9 cellular contexts compared by ENCODE assay signal in genomic region chr3:170419301-170420087, GRCh38. TPM values are rescaled to one million over a fixed set of nuclear protein-coding genes. Genes with fewer than 3 reads are reported as not detected.
DNase-seq lines count a peak whose midpoint lies in the region; ATAC-seq and TF ChIP-seq lines count a peak whose summit lies in the region.
"Had no signal": no experiment of that assay in that cellular context is flagged by ENCODE, and none has a peak within 500 bp of the region (broad histone marks: within the 10 kb centered on the region; RNA-seq: fewer than 3 reads in every experiment).

No MANE protein-coding gene starts in this region.

- H3K4me2 ChIP-seq in neural progenitor cell = peak overlapping the region; percentile 76

- H3K9ac ChIP-seq in neural progenitor cell = no peak overlapping the region

- H3K27ac Mint-ChIP-seq in neural progenitor cell = no peak overlapping the region

- peak overlapping the region; percentile 49 for H3K27ac ChIP-seq in RWPE1
- H3K27ac ChIP-seq in neural progenitor cell = no peak overlapping the region
- H3K27ac ChIP-seq: SJSA1 had no signal

- peaks cover 12% of the 10 kb centered on the region for H3K4me1 ChIP-seq in neural progenitor cell

- no peak for TF ChIP-seq CTCF in BJ (IDR thresholded peaks at IDR 0.05; ENCODE audit: insufficient read depth, low read depth, low read length)
- no peak for TF ChIP-seq CTCF in RWPE1 (conservative IDR thresholded peaks at IDR 0.05; ENCODE audit: low read depth)
- no peak for TF ChIP-seq CTCF in foreskin fibroblast (IDR thresholded peaks at IDR 0.05; ENCODE audit: low read depth, low read length)
- no peak for TF ChIP-seq CTCF in neural progenitor cell (IDR thresholded peaks at IDR 0.05)

- peaks cover 5% of the 10 kb centered on the region for H3K9me3 Mint-ChIP-seq in neural progenitor cell

- CTCF ChIA-PET in BJ (lab: Yijun Ruan, JAX) (interaction anchor here (1.0 to 9.6 kb wide), 4 partner anchors 11 to 393 kb away, joined by 3 to 220 read pairs (median 4); no protein-coding TSS in a partner anchor), RWPE1 (lab: Yijun Ruan, JAX) (interaction anchor here (0.7 to 1.1 kb wide), 3 partner anchors 392 to 1438 kb away, joined by 3 to 4 read pairs (median 4); no protein-coding TSS in a partner anchor)

- peaks cover 2% of the 10 kb centered on the region for H3K36me3 Mint-ChIP-seq in neural progenitor cell

- H3K27me3 ChIP-seq in BJ (ENCODE audit: control insufficient read depth, insufficient read depth, low read length) (no peaks in the 10 kb centered on the region), neural progenitor cell (peaks cover 67% of the 10 kb centered on the region)
- H3K27me3 ChIP-seq: SJSA1 had no signal

- H2AFZ ChIP-seq in neural progenitor cell (replicated peaks) = peak overlapping the region; percentile 66

- H3K79me2 ChIP-seq in neural progenitor cell (ENCODE audit: low read depth) = no peaks in the 10 kb centered on the region

- H3K27me3 Mint-ChIP-seq in neural progenitor cell (ENCODE audit: insufficient read depth, low read depth) = peaks cover 25% of the 10 kb centered on the region

- POLR2A ChIA-PET in BJ (lab: Charles Lee) = no interaction called here
- POLR2A ChIA-PET in RWPE1 (lab: Yijun Ruan, JAX; ENCODE audit: low non-redundant PET) = no interaction called here

- no peak for ATAC-seq in HG02642 (IDR thresholded peaks at IDR 0.05; ENCODE audit: poor library complexity, unreplicated experiment)
- no peak for ATAC-seq in HG03039 (IDR thresholded peaks at IDR 0.05; ENCODE audit: unreplicated experiment)

- H3F3A ChIP-seq in neural progenitor cell (ENCODE audit: low read depth) = peaks cover 18% of the 10 kb centered on the region

- H3K36me3 ChIP-seq in BJ (ENCODE audit: control insufficient read depth, insufficient read depth, low read length) (no peaks in the 10 kb centered on the region), neural progenitor cell (no peaks in the 10 kb centered on the region)
- H3K36me3 ChIP-seq: SJSA1 had no signal

- H4K20me1 ChIP-seq in neural progenitor cell (ENCODE audit: low read depth) = no peaks in the 10 kb centered on the region

- H3K4me3 Mint-ChIP-seq in neural progenitor cell = peak overlapping the region; percentile 76

- H3K9me3 ChIP-seq in neural progenitor cell (ENCODE audit: low read depth) = no peaks in the 10 kb centered on the region
- H3K9me3 ChIP-seq: SJSA1 had no signal

- H3K4me3 ChIP-seq in BJ (ENCODE audit: low read depth, low read length) (peak overlapping the region; percentile 47), foreskin fibroblast (ENCODE audit: low read depth in 1 of 2, low read length in 2 of 2) (peak overlapping the region; percentile 74 to 77), neural progenitor cell (peak overlapping the region; percentile 46)

- DNase-seq in BJ (ENCODE audit: low read depth) = no peak
- DNase-seq in RWPE1 (ENCODE audit: low spot score) = no peak
- DNase-seq in foreskin fibroblast = peak in 1 of 2 donors; percentile 33
- peak; percentile 76 for DNase-seq in neural progenitor cell (ENCODE audit: low spot score)
- no peak for DNase-seq in NCI-H1694 (lab: John Stamatoyannopoulos, UW)
- no peak for DNase-seq in NOMO-1 treated with dmso at 0.1 percent for 144 hours (lab: John Stamatoyannopoulos, UW; ENCODE audit: unreplicated experiment)

- peaks cover 22% of the 10 kb centered on the region for H3K4me1 Mint-ChIP-seq in neural progenitor cell

RNA-seq across cellular contexts. Expression of gene CLDN11, which starts 0.8 kb away (rescaled TPM):
- polyA plus RNA-seq in BJ (2011; rRNA removed) = 5.6 and 6.5 TPM in 2 replicates
- 10.9 and 23.0 TPM in 2 replicates for polyA minus RNA-seq in BJ (2011; rRNA and poly(A)+ RNA removed)
- 1.6 and 2.0 TPM in 2 replicates for total RNA-seq in neural progenitor cell (ENCODE audit: low replicate concordance)
